ENCODE assay signal across 9 cellular contexts in genomic region chr2:117771969-117772630, GRCh38. TPM values are rescaled to one million over a fixed set of nuclear protein-coding genes. Genes with fewer than 3 reads are reported as not detected.
A peak's percentile ranks its signal among the peaks of the same experiment; 100 is the strongest.
DNase-seq lines count a peak whose midpoint lies in the region; ATAC-seq, FAIRE-seq and TF ChIP-seq lines count a peak whose summit lies in the region.
"Had no signal": no experiment of that assay in that cellular context is flagged by ENCODE, and none has a peak within 500 bp of the region (broad histone marks: within the 10 kb centered on the region; RNA-seq: fewer than 3 reads in every experiment).

No MANE protein-coding gene starts in this region.

- RAD21 ChIA-PET in GM12878 (lab: Charles Lee; ENCODE audit: unreplicated experiment): interaction anchor here (1.4 kb wide), 1 partner anchor 302 kb away, joined by 6 read pairs; no protein-coding TSS in a partner anchor

- no peak for FAIRE-seq in GM12878 (lab: Jason Lieb, UNC)

- no peaks in the 10 kb centered on the region for H3K79me2 ChIP-seq in GM12878 (ENCODE audit: control insufficient read depth, insufficient read depth, low read length)

- BruUV-seq in GM12878 (replicated peaks; lab: Mats Ljungman, UMichigan): no TSS peak

- H3K27ac ChIP-seq in GM12878 (ENCODE audit: control insufficient read depth, insufficient read depth): no peak overlapping the region

- SMC1A ChIA-PET in GM12878 (lab: Charles Lee; ENCODE audit: uncharacterized antibody, unreplicated experiment): interaction anchor here (0.5 to 1.6 kb wide), 4 partner anchors 125 to 808 kb away, joined by 3 to 5 read pairs (median 4); no protein-coding TSS in a partner anchor

- H3K9ac ChIP-seq in GM12878 (ENCODE audit: control insufficient read depth, insufficient read depth, low read length): no peak overlapping the region

- CTCF ChIA-PET in GM12878 (lab: Yijun Ruan, JAX): interaction anchor here (1.0 to 3.1 kb wide), 5 partner anchors 16 to 302 kb away, joined by 3 to 16 read pairs (median 4); no protein-coding TSS in a partner anchor

- H3K9me3 Mint-ChIP-seq in nephron: peaks cover 8% of the 10 kb centered on the region
- peaks cover 2% of the 10 kb centered on the region for H3K9me3 Mint-ChIP-seq in stimulated activated effector memory CD8-positive, alpha-beta T cell treated with anti-CD3 and anti-CD28 coated beads, Interleukin-12 subunit alpha, Interleukin-12 subunit beta, amount 100 ng/mL, for 72 hours

- H3K4me2 ChIP-seq in GM12878 (ENCODE audit: control insufficient read depth, insufficient read depth): no peak overlapping the region

- no peaks in the 10 kb centered on the region for H3K36me3 ChIP-seq in GM12878 (ENCODE audit: control insufficient read depth in 2 of 2, insufficient read depth in 2 of 2, low read length in 1 of 2)

- no peaks in the 10 kb centered on the region for H3K9me3 ChIP-seq in GM12878 (replicated peaks; ENCODE audit: control insufficient read depth, insufficient read depth, low read length)

- TF ChIP-seq EP300 in GM12878 (IDR thresholded peaks at IDR 0.05; ENCODE audit: borderline replicate concordance in 1 of 2, control insufficient read depth in 1 of 2, low read depth in 2 of 2, low read length in 2 of 2): no peak

- ATAC-seq in GM12878: peak; percentile 63; the same call in 2 of the 3 replicates
- ATAC-seq in HG03457 (IDR thresholded peaks at IDR 0.05; ENCODE audit: unreplicated experiment): no peak
- no peak for ATAC-seq in stimulated activated effector memory CD8-positive, alpha-beta T cell treated with anti-CD3 and anti-CD28 coated beads, Interleukin-12 subunit alpha, Interleukin-12 subunit beta, amount 100 ng/mL, for 72 hours
- ATAC-seq in GM21737 (IDR thresholded peaks at IDR 0.05; ENCODE audit: unreplicated experiment): no peak

- no peak overlapping the region for H2AFZ ChIP-seq in GM12878 (ENCODE audit: control insufficient read depth, low read depth, low read length)

- H3K4me1 ChIP-seq in GM12878 (ENCODE audit: control insufficient read depth, insufficient read depth, low read length): no peaks in the 10 kb centered on the region

- no peaks in the 10 kb centered on the region for H4K20me1 ChIP-seq in GM12878 (ENCODE audit: control insufficient read depth, insufficient read depth)

- H3K27ac Mint-ChIP-seq in nephron: peak overlapping the region in 2 of 3 experiments; percentile 56 to 65
- H3K27ac Mint-ChIP-seq in stimulated activated effector memory CD8-positive, alpha-beta T cell treated with anti-CD3 and anti-CD28 coated beads, Interleukin-12 subunit alpha, Interleukin-12 subunit beta, amount 100 ng/mL, for 72 hours: no peak overlapping the region

- WGBS in GM12878 (ENCODE audit: insufficient coverage, insufficient replicate concordance, low lambda C conversion rate, missing lambda C conversion rate): 2% methylated on average over 4 of the region's 4 CpGs

- peak; percentile 47 for DNase-seq in GM03348 (ENCODE audit: low spot score)
- peak; percentile 91 for DNase-seq in NCI-H1694 treated with DMSO at 0.1 percent for 48 hours (lab: John Stamatoyannopoulos, UW)
- no peak for DNase-seq in GM12878 (ENCODE audit: low read depth, low spot score)
- no peak for DNase-seq in stimulated activated effector memory CD8-positive, alpha-beta T cell treated with anti-CD3 and anti-CD28 coated beads, Interleukin-12 subunit alpha, Interleukin-12 subunit beta, amount 100 ng/mL, for 72 hours (ENCODE audit: low spot score in 2 of 2)
- no peak for DNase-seq in KG1 (lab: John Stamatoyannopoulos, UW)

- TF ChIP-seq CTCF in GM12878 (IDR thresholded peaks at IDR 0.05 in 2 of 3, conservative IDR thresholded peaks at IDR 0.05 in 1 of 3; ENCODE audit: control insufficient read depth in 2 of 3, extremely low read depth in 1 of 3, insufficient read depth in 1 of 3, low read depth in 3 of 3, low read length in 3 of 3) (peak; percentile 33 to 60 (median 41); a peak in 5 of 6 replicates), nephron (IDR thresholded peaks at IDR 0.05; ENCODE audit: unreplicated experiment in 3 of 3) (peak; percentile 66 to 78 (median 69))

- H3K36me3 Mint-ChIP-seq in nephron (ENCODE audit: low read depth): no peaks in the 10 kb centered on the region
- H3K36me3 Mint-ChIP-seq in stimulated activated effector memory CD8-positive, alpha-beta T cell treated with anti-CD3 and anti-CD28 coated beads, Interleukin-12 subunit alpha, Interleukin-12 subunit beta, amount 100 ng/mL, for 72 hours: no peaks in the 10 kb centered on the region

- H3K4me1 Mint-ChIP-seq in nephron: peaks cover 14% of the 10 kb centered on the region
- H3K4me1 Mint-ChIP-seq in stimulated activated effector memory CD8-positive, alpha-beta T cell treated with anti-CD3 and anti-CD28 coated beads, Interleukin-12 subunit alpha, Interleukin-12 subunit beta, amount 100 ng/mL, for 72 hours: no peaks in the 10 kb centered on the region

- no peak overlapping the region for H3K4me3 ChIP-seq in GM12878
- H3K4me3 ChIP-seq: lung had no signal

- intact Hi-C loops in GM12878 (cut with micrococcal nuclease; ENCODE audit: unreplicated experiment): loop anchor here (1.0 to 5.0 kb wide), 2 partner anchors 302 to 1260 kb away; no protein-coding TSS in a partner anchor

- H3K27me3 Mint-ChIP-seq in nephron (ENCODE audit: low read depth): no peaks in the 10 kb centered on the region

- peak; percentile 66 for TF ChIP-seq RAD21 in GM12878 (IDR thresholded peaks at IDR 0.05; ENCODE audit: insufficient read depth, low read depth, low read length)

- in situ Hi-C loops in GM12878 (cut with MboI): loop anchor here (25.0 kb wide), 1 partner anchor 1260 kb away; no protein-coding TSS in a partner anchor

- POLR2A ChIA-PET in GM12878 (lab: Charles Lee): no interaction called here

- no peak overlapping the region for H3K4me3 Mint-ChIP-seq in nephron
- H3K4me3 Mint-ChIP-seq in stimulated activated effector memory CD8-positive, alpha-beta T cell treated with anti-CD3 and anti-CD28 coated beads, Interleukin-12 subunit alpha, Interleukin-12 subunit beta, amount 100 ng/mL, for 72 hours: no peak overlapping the region

- no peaks in the 10 kb centered on the region for H3K27me3 ChIP-seq in GM12878 (replicated peaks in 1 of 2; ENCODE audit: control insufficient read depth in 2 of 2, insufficient read depth in 2 of 2, low read length in 1 of 2)

- TF ChIP-seq POLR2A in GM12878 (IDR thresholded peaks at IDR 0.05; ENCODE audit: low read depth, low read length): no peak

TF ChIP-seq in GM12878, 131 proteins besides CTCF, POLR2A, EP300 and RAD21:
- TF ChIP-seq SMC3 (IDR thresholded peaks at IDR 0.05; ENCODE audit: borderline replicate concordance, low read length) (peak; percentile 68; the same call in 1 of the 2 replicates), CBX5 (IDR thresholded peaks at IDR 0.05; ENCODE audit: low read depth) (no peak), EGR1 (IDR thresholded peaks at IDR 0.05; ENCODE audit: borderline replicate concordance in 1 of 2, low read depth in 2 of 2, low read length in 2 of 2) (no peak)

RNA-seq across cellular contexts. Expression of gene DDX18, which starts 42.4 kb away (rescaled TPM):
- 197 and 199 TPM in 2 replicates for total RNA-seq in GM12878 (2013; cell fraction: nucleolus; rRNA removed)
- total RNA-seq in GM12878 (2014; rRNA removed) (56.8 and 67.1 TPM in 2 replicates), GM12878 (2014; rRNA removed; fragmentation: Illumina TruSeq; extraction: Trizol) (73.7 and 74.6 TPM in 2 replicates), GM12878 (2021) (71.3 and 79.5 TPM in 2 replicates)
- 36.0 TPM for polyA plus RNA-seq in GM12878 (2011; ENCODE audit: low read depth)
- polyA plus RNA-seq in GM12878 (2011; rRNA removed) (110 and 142 TPM in 2 replicates), GM12878 (2014; fragmentation: Illumina TruSeq; extraction: Trizol) (102 and 119 TPM in 2 replicates), GM12878 (2014; fragmentation: Nextera tagmentation; extraction: Ambion mirVana) (10 to 100 TPM; 54.3 to 60.3 TPM), GM12878 (2014; rRNA removed) (47.0 and 60.0 TPM in 2 replicates), GM12878 (2016; fragmentation: Nextera tagmentation; extraction: Ambion mirVana) (10 to 100 TPM; 75.2 to 78.1 TPM)
- polyA plus RNA-seq in GM12878 (2011; cell fraction: cytosol; rRNA removed): 52.9 and 57.8 TPM in 2 replicates
- 101 and 109 TPM in 2 replicates for polyA plus RNA-seq in GM12878 (2011; cell fraction: nucleus; rRNA removed)
- polyA plus RNA-seq in GM12878 (2012): 44.6 and 50.3 TPM in 2 replicates
- polyA minus RNA-seq in GM12878 (2011; rRNA and poly(A)+ RNA removed): 90.1 and 137 TPM in 2 replicates
- polyA minus RNA-seq in GM12878 (2011; cell fraction: cytosol; rRNA and poly(A)+ RNA removed): 18.7 and 23.5 TPM in 2 replicates
- 88.5 and 108 TPM in 2 replicates for polyA minus RNA-seq in GM12878 (2011; cell fraction: nucleus; rRNA and poly(A)+ RNA removed)

Comparison
In these comparisons a context has a peak if more than half of its experiments do, and no peak if none do; other contexts are left out.
1. DNase-seq: peak in GM03348 (single experiment) and NCI-H1694 treated with DMSO at 0.1 percent for 48 hours (single experiment); none in GM12878 (single experiment), stimulated activated effector memory CD8-positive, alpha-beta T cell treated with anti-CD3 and anti-CD28 coated beads, Interleukin-12 subunit alpha, Interleukin-12 subunit beta, amount 100 ng/mL, for 72 hours (0 of 2) and KG1 (single experiment).